Comparison of ENCODE assay signal across 1 cellular context in the genomic region with DNA sequence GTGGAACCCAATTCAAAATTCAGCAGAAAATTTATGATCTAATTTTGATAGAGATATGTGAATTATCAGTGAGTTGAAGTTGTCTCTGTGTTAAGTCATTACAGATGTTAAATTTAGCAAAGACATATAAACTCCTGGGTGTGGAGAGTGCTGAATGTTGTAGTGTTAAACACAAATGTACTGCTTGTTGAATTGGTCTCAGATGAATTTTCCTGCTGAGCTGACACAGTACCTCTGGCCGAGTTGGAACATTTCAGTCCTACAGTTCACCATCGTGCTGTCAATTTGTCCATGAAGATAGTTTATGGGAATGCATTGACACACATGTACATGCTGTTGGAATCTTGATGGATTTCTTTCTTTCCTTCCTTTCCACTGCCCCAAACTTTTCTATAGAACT.
TF ChIP-seq lines count a peak whose summit lies in the region.

No MANE protein-coding gene starts in this region.

TF ChIP-seq in K562, 482 proteins besides CTCF, POLR2A, EP300 and RAD21:
- TF ChIP-seq, protein P1, sequence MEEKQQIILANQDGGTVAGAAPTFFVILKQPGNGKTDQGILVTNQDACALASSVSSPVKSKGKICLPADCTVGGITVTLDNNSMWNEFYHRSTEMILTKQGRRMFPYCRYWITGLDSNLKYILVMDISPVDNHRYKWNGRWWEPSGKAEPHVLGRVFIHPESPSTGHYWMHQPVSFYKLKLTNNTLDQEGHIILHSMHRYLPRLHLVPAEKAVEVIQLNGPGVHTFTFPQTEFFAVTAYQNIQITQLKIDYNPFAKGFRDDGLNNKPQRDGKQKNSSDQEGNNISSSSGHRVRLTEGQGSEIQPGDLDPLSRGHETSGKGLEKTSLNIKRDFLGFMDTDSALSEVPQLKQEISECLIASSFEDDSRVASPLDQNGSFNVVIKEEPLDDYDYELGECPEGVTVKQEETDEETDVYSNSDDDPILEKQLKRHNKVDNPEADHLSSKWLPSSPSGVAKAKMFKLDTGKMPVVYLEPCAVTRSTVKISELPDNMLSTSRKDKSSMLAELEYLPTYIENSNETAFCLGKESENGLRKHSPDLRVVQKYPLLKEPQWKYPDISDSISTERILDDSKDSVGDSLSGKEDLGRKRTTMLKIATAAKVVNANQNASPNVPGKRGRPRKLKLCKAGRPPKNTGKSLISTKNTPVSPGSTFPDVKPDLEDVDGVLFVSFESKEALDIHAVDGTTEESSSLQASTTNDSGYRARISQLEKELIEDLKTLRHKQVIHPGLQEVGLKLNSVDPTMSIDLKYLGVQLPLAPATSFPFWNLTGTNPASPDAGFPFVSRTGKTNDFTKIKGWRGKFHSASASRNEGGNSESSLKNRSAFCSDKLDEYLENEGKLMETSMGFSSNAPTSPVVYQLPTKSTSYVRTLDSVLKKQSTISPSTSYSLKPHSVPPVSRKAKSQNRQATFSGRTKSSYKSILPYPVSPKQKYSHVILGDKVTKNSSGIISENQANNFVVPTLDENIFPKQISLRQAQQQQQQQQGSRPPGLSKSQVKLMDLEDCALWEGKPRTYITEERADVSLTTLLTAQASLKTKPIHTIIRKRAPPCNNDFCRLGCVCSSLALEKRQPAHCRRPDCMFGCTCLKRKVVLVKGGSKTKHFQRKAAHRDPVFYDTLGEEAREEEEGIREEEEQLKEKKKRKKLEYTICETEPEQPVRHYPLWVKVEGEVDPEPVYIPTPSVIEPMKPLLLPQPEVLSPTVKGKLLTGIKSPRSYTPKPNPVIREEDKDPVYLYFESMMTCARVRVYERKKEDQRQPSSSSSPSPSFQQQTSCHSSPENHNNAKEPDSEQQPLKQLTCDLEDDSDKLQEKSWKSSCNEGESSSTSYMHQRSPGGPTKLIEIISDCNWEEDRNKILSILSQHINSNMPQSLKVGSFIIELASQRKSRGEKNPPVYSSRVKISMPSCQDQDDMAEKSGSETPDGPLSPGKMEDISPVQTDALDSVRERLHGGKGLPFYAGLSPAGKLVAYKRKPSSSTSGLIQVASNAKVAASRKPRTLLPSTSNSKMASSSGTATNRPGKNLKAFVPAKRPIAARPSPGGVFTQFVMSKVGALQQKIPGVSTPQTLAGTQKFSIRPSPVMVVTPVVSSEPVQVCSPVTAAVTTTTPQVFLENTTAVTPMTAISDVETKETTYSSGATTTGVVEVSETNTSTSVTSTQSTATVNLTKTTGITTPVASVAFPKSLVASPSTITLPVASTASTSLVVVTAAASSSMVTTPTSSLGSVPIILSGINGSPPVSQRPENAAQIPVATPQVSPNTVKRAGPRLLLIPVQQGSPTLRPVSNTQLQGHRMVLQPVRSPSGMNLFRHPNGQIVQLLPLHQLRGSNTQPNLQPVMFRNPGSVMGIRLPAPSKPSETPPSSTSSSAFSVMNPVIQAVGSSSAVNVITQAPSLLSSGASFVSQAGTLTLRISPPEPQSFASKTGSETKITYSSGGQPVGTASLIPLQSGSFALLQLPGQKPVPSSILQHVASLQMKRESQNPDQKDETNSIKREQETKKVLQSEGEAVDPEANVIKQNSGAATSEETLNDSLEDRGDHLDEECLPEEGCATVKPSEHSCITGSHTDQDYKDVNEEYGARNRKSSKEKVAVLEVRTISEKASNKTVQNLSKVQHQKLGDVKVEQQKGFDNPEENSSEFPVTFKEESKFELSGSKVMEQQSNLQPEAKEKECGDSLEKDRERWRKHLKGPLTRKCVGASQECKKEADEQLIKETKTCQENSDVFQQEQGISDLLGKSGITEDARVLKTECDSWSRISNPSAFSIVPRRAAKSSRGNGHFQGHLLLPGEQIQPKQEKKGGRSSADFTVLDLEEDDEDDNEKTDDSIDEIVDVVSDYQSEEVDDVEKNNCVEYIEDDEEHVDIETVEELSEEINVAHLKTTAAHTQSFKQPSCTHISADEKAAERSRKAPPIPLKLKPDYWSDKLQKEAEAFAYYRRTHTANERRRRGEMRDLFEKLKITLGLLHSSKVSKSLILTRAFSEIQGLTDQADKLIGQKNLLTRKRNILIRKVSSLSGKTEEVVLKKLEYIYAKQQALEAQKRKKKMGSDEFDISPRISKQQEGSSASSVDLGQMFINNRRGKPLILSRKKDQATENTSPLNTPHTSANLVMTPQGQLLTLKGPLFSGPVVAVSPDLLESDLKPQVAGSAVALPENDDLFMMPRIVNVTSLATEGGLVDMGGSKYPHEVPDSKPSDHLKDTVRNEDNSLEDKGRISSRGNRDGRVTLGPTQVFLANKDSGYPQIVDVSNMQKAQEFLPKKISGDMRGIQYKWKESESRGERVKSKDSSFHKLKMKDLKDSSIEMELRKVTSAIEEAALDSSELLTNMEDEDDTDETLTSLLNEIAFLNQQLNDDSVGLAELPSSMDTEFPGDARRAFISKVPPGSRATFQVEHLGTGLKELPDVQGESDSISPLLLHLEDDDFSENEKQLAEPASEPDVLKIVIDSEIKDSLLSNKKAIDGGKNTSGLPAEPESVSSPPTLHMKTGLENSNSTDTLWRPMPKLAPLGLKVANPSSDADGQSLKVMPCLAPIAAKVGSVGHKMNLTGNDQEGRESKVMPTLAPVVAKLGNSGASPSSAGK (IDR thresholded peaks at IDR 0.05), result no peak
- no peak for TF ChIP-seq ZNF224 (CRISPR knock-in tag; IDR thresholded peaks at IDR 0.05)
- no peak for TF ChIP-seq TCF7 (IDR thresholded peaks at IDR 0.05; ENCODE audit: borderline replicate concordance)
- no peak for TF ChIP-seq PHB (CRISPR knock-in tag; IDR thresholded peaks at IDR 0.05)
- no peak for TF ChIP-seq DACH1 (IDR thresholded peaks at IDR 0.05; ENCODE audit: partially characterized antibody)
